In genomic region chr3:128786434-128787020, GRCh38 we compare ENCODE assay signal across 11 cellular contexts.
A peak's percentile ranks its signal among the peaks of the same experiment; 100 is the strongest.
DNase-seq lines count a peak whose midpoint lies in the region; ATAC-seq and TF ChIP-seq lines count a peak whose summit lies in the region.
"Had no signal": no experiment of that assay in that cellular context is flagged by ENCODE, and none has a peak within 500 bp of the region (broad histone marks: within the 10 kb centered on the region; RNA-seq: fewer than 3 reads in every experiment).

No MANE protein-coding gene starts in this region.

- H3K27me3 ChIP-seq in IMR-90 (ENCODE audit: control insufficient read depth, insufficient read depth, low read length) = no peaks in the 10 kb centered on the region

- WGBS in IMR-90 (ENCODE audit: extremely low coverage in 2 of 2, insufficient read length in 1 of 2), 2 experiments = no CpG with 5 or more reads among the region's 3 CpGs

- no peak for TF ChIP-seq RAD21 in IMR-90 (IDR thresholded peaks at IDR 0.05; ENCODE audit: low read length)

- H3K9me1 ChIP-seq in IMR-90 (ENCODE audit: insufficient read depth, low read length) = peaks cover 47% of the 10 kb centered on the region

- no peaks in the 10 kb centered on the region for H3K36me3 Mint-ChIP-seq in chondrocyte (ENCODE audit: low read depth)
- H3K36me3 Mint-ChIP-seq: naive B cell had no signal

- H3K79me1 ChIP-seq in IMR-90 (ENCODE audit: low read depth in 1 of 2, low read length in 2 of 2) = peaks cover 31 to 92% of the 10 kb centered on the region in 2 experiments

- no peak overlapping the region for H4K91ac ChIP-seq in IMR-90 (ENCODE audit: insufficient read depth, low read depth, low read length)

- H3K4me3 Mint-ChIP-seq in chondrocyte (ENCODE audit: unreplicated experiment) = no peak overlapping the region

- no peak overlapping the region for H2BK5ac ChIP-seq in IMR-90 (ENCODE audit: low read depth, low read length, poor library complexity, severe bottlenecking)

- H2AFZ ChIP-seq in IMR-90 (replicated peaks; ENCODE audit: low read length, poor library complexity) = no peak overlapping the region

- no peaks in the 10 kb centered on the region for H3K9me3 Mint-ChIP-seq in chondrocyte (ENCODE audit: low read depth)
- H3K9me3 Mint-ChIP-seq: naive B cell had no signal

- no peak overlapping the region for H2AK9ac ChIP-seq in IMR-90 (replicated peaks; ENCODE audit: low read depth, low read length, poor library complexity)

- H3K27ac ChIP-seq in IMR-90 (ENCODE audit: insufficient read depth, low read length) = no peak overlapping the region

- H3K4me3 ChIP-seq in IMR-90 (ENCODE audit: insufficient read depth, low read depth, low read length) = no peak overlapping the region

- no peak overlapping the region for H4K5ac ChIP-seq in IMR-90 (ENCODE audit: low read depth, low read length)

- no peak overlapping the region for H3K9ac ChIP-seq in IMR-90 (ENCODE audit: low read depth, low read length)

- ATAC-seq in IMR-90 (ENCODE audit: low read depth) (peak; percentile 42), GM18519 (IDR thresholded peaks at IDR 0.05; ENCODE audit: low FRiP score, unreplicated experiment) (no peak), HG02623 (IDR thresholded peaks at IDR 0.05; ENCODE audit: unreplicated experiment) (no peak)

- no peak overlapping the region for H3K14ac ChIP-seq in IMR-90 (replicated peaks; ENCODE audit: low read depth, low read length)

- H3K4me1 ChIP-seq in IMR-90 (ENCODE audit: control insufficient read depth, insufficient read depth, low read length) = peaks cover 21% of the 10 kb centered on the region

- peak overlapping the region; percentile 60; the same call in 1 of the 2 replicates for H3K4me2 ChIP-seq in IMR-90 (ENCODE audit: low read depth, low read length)

- peak; percentile 54 for DNase-seq in AG20443 (ENCODE audit: low spot score)
- peak; percentile 30 for DNase-seq in IMR-90
- DNase-seq in chondrocyte (ENCODE audit: low spot score) = no peak
- peak; percentile 29 to 47 for DNase-seq in lung microvascular endothelial cell (ENCODE audit: low read depth in 2 of 2)
- DNase-seq in CD1c-positive myeloid dendritic cell (ENCODE audit: extremely low spot score) = no peak
- no peak for DNase-seq in RPMI8226
- DNase-seq: activated CD4-positive, alpha-beta T cell treated with anti-CD3 and anti-CD28 coated beads, Interleukin-2, amount 50 U/mL, for 1 hour; SHP77 had no signal

- H2BK15ac ChIP-seq in IMR-90 (ENCODE audit: low read depth, low read length) = no peak overlapping the region

- intact Hi-C loops in IMR-90 (cut with micrococcal nuclease) = no loop called here

- H3K4ac ChIP-seq in IMR-90 (ENCODE audit: low read depth, low read length) = no peak overlapping the region

- H3K18ac ChIP-seq in IMR-90 (ENCODE audit: low read depth, low read length) = no peak overlapping the region

- dilution Hi-C loops in IMR-90 (cut with HindIII; ENCODE audit: low sequenced_read_pairs, unreplicated experiment) = no loop called here

- in situ Hi-C loops in IMR-90 (cut with MboI; ENCODE audit: low sequenced_read_pairs) = no loop called here

- no peak for TF ChIP-seq POLR2A in IMR-90 (IDR thresholded peaks at IDR 0.05; ENCODE audit: low read depth, low read length)

- TF ChIP-seq CTCF in IMR-90 (conservative IDR thresholded peaks at IDR 0.05; ENCODE audit: low read depth, low read length) = no peak
- TF ChIP-seq CTCF in chondrocyte (IDR thresholded peaks at IDR 0.05) = no peak

- no peaks in the 10 kb centered on the region for H3K9me3 ChIP-seq in IMR-90 (ENCODE audit: control insufficient read depth, insufficient read depth, low read length)

- no TSS peak for BruUV-seq in IMR-90 (replicated peaks; lab: Mats Ljungman, UMichigan)

- POLR2A ChIA-PET in IMR-90 (lab: Charles Lee; ENCODE audit: unreplicated experiment) = no interaction called here

- no peak overlapping the region for H3K23ac ChIP-seq in IMR-90 (ENCODE audit: low read depth, low read length)

- H4K8ac ChIP-seq in IMR-90 (ENCODE audit: low read depth in 2 of 2, low read length in 2 of 2) = no peak overlapping the region

- H4K20me1 ChIP-seq in IMR-90 (ENCODE audit: insufficient read depth, low read length) = peaks cover 98% of the 10 kb centered on the region

- H2AK5ac ChIP-seq in IMR-90 (ENCODE audit: low read depth, low read length) = no peak overlapping the region

- no peak overlapping the region for H3K56ac ChIP-seq in IMR-90 (ENCODE audit: extremely low read depth, insufficient read depth, low read length)

- peaks cover 59% of the 10 kb centered on the region for H3K4me1 Mint-ChIP-seq in chondrocyte (ENCODE audit: low read depth)

- H3K27ac Mint-ChIP-seq in chondrocyte (ENCODE audit: unreplicated experiment) = peak overlapping the region; percentile 45

- no peak overlapping the region for H2BK120ac ChIP-seq in IMR-90 (ENCODE audit: low read depth, low read length)

- no peak overlapping the region for H2BK20ac ChIP-seq in IMR-90 (ENCODE audit: low read depth, low read length)

- H3K36me3 ChIP-seq in IMR-90 (ENCODE audit: control insufficient read depth, insufficient read depth, low read length) = no peaks in the 10 kb centered on the region; the same call in 1 of the 2 replicates

- H3K27me3 Mint-ChIP-seq in chondrocyte (ENCODE audit: low read depth) = no peaks in the 10 kb centered on the region
- H3K27me3 Mint-ChIP-seq: naive B cell had no signal

- CTCF ChIA-PET in IMR-90 (lab: Yijun Ruan, JAX) = no interaction called here

TF ChIP-seq in IMR-90, 13 proteins besides CTCF, POLR2A, EP300 and RAD21:
- TF ChIP-seq MAFK (IDR thresholded peaks at IDR 0.05; ENCODE audit: low read depth, low read length) = peak; percentile 72
- TF ChIP-seq SMC3 (IDR thresholded peaks at IDR 0.05; ENCODE audit: low read depth, low read length) = no peak

Comparison
In these comparisons a context has a peak if more than half of its experiments do, and no peak if none do; other contexts are left out.
1. DNase-seq: peak in AG20443 (single experiment), IMR-90 (single experiment) and lung microvascular endothelial cell (2 of 2); none in chondrocyte (single experiment), CD1c-positive myeloid dendritic cell (single experiment) and RPMI8226 (single experiment).